In the genomic region with DNA sequence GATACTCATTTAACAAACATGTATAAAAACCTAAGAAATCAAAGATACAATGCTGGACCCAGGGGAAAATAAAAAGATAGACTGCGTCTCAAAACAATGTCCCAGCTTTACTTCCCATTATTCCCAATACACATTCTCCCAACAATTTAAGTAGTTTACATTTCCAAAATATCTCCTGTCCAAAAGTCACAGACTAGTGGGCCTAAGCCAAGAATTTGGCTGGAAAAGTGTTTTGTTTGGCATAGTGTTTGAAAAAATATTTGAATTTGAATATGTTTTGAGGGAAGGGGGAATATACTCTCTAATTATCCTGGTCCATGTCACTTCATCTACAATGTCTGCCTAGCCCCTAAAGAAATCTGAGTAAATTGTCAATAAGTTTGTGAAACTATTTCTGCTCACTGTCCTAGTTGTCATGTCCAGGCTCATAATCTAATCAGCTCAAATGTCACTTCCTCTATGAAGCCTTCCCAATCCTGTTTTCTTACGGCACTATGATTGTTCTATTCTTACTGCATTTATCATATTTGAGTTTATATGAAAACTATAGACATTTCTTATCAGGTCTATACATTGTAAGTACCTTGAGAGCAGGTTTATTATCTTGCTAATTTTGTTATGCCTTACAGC, we compare ENCODE assay signal across 26 cellular contexts.
DNase-seq lines count a peak whose midpoint lies in the region; FAIRE-seq and TF ChIP-seq lines count a peak whose summit lies in the region.
"Had no signal": no experiment of that assay in that cellular context is flagged by ENCODE, and none has a peak within 500 bp of the region (broad histone marks: within the 10 kb centered on the region; RNA-seq: fewer than 3 reads in every experiment).

No MANE protein-coding gene starts in this region.

- peak overlapping the region; percentile 88 for H3K27ac ChIP-seq in DOHH2 (ENCODE audit: low read depth, low read length)
- peak overlapping the region; percentile 76 to 87 for H3K27ac ChIP-seq in ascending aorta
- peak overlapping the region in 7 of 8 donors; percentile 41 to 71 (median 63) for H3K27ac ChIP-seq in spleen
- no peak overlapping the region for H3K27ac ChIP-seq in CD8-positive, alpha-beta memory T cell (ENCODE audit: low read depth, low read length)
- H3K27ac ChIP-seq: upper lobe of left lung, VCaP had no signal

- POLR2A ChIA-PET in CD8-positive, alpha-beta memory T cell (lab: Charles Lee): no interaction called here

- H3K4me3 Mint-ChIP-seq in CD8-positive, alpha-beta memory T cell: no peak overlapping the region
- H3K4me3 Mint-ChIP-seq: activated CD4-positive, alpha-beta memory T cell treated with anti-CD3 and anti-CD28 coated beads, Interleukin-2, amount 10 ng/mL, durations not matched to agents 7 days and 5 days; activated naive CD8-positive, alpha-beta T cell; activated T-cell treated with anti-CD3 and anti-CD28 coated beads, Interleukin-2, amount 50 U/mL, for 4 hours; CD4-positive, alpha-beta T cell had no signal

- no peaks in the 10 kb centered on the region for H3K9me2 ChIP-seq in DOHH2 (replicated peaks; ENCODE audit: control insufficient read depth, low read length)

- no peaks in the 10 kb centered on the region for H3K27me3 Mint-ChIP-seq in CD8-positive, alpha-beta memory T cell
- H3K27me3 Mint-ChIP-seq: activated CD4-positive, alpha-beta memory T cell treated with anti-CD3 and anti-CD28 coated beads, Interleukin-2, amount 10 ng/mL, durations not matched to agents 7 days and 5 days; activated naive CD8-positive, alpha-beta T cell; CD4-positive, alpha-beta T cell had no signal

- no peak for TF ChIP-seq POLR2A in spleen (IDR thresholded peaks at IDR 0.05)

- H3F3A ChIP-seq in DOHH2 (ENCODE audit: control insufficient read depth, insufficient read depth): peaks cover 22% of the 10 kb centered on the region

- intact Hi-C loops in ascending aorta (cut with DNase I) (loop anchor here (10.0 kb wide), 2 partner anchors 343 to 453 kb away; a partner anchor contains a TSS), spleen (cut with DNase I; ENCODE audit: low total_unique reads) (no loop called here)

- H3K27ac Mint-ChIP-seq in CD8-positive, alpha-beta memory T cell: peak overlapping the region in 1 of 8 donors; percentile 69
- H3K27ac Mint-ChIP-seq: activated CD4-positive, alpha-beta memory T cell treated with anti-CD3 and anti-CD28 coated beads, Interleukin-2, amount 10 ng/mL, durations not matched to agents 7 days and 5 days; activated naive CD8-positive, alpha-beta T cell; CD4-positive, alpha-beta T cell had no signal

- CTCF ChIA-PET in CD8-positive, alpha-beta memory T cell (lab: Charles Lee): interaction anchor here (0.9 kb wide), 1 partner anchor 10 kb away, joined by 3 read pairs; no protein-coding TSS in a partner anchor

- peak; percentile 33 for FAIRE-seq in islet of Langerhans (lab: Jason Lieb, UNC)
- FAIRE-seq: keratinocyte, RCC 7860 had no signal

- H3K4me1 ChIP-seq in DOHH2 (ENCODE audit: control insufficient read depth, low read length) (peaks cover 57% of the 10 kb centered on the region), ascending aorta (peaks cover 12 to 80% of the 10 kb centered on the region in 2 donors), spleen (peaks cover 6 to 54% (median 17%) of the 10 kb centered on the region in 6 donors)
- no peaks in the 10 kb centered on the region for H3K4me1 ChIP-seq in CD8-positive, alpha-beta memory T cell (ENCODE audit: insufficient read depth, low read length)
- H3K4me1 ChIP-seq: HAP-1 had no signal

- WGBS in spleen, 5 donors: 76 to 93% (median 78%) methylated on average over 2 of the region's 2 CpGs

- H3K9me3 Mint-ChIP-seq in CD8-positive, alpha-beta memory T cell: no peaks in the 10 kb centered on the region
- H3K9me3 Mint-ChIP-seq: activated CD4-positive, alpha-beta memory T cell treated with anti-CD3 and anti-CD28 coated beads, Interleukin-2, amount 10 ng/mL, durations not matched to agents 7 days and 5 days; activated T-cell treated with anti-CD3 and anti-CD28 coated beads, Interleukin-2, amount 50 U/mL, for 4 hours; CD4-positive, alpha-beta T cell had no signal

- no peaks in the 10 kb centered on the region for H4K20me1 ChIP-seq in DOHH2 (ENCODE audit: control insufficient read depth, insufficient read depth, low read depth, low read length)

- H3K4me3 ChIP-seq in DOHH2 (ENCODE audit: low read length) (peak overlapping the region; percentile 75), ascending aorta (no peak overlapping the region), spleen (no peak overlapping the region)
- no peak overlapping the region for H3K4me3 ChIP-seq in CD8-positive, alpha-beta memory T cell (ENCODE audit: low read length)
- H3K4me3 ChIP-seq: dorsolateral prefrontal cortex, HAP-1, upper lobe of left lung had no signal

- H3K36me3 ChIP-seq in DOHH2 (ENCODE audit: control insufficient read depth, low read length): peaks cover 33% of the 10 kb centered on the region
- H3K36me3 ChIP-seq in ascending aorta: peaks cover 8 to 20% of the 10 kb centered on the region in 2 donors
- peaks cover 0 to 77% (median 26%) of the 10 kb centered on the region in 6 donors for H3K36me3 ChIP-seq in spleen
- peaks cover 13% of the 10 kb centered on the region for H3K36me3 ChIP-seq in CD8-positive, alpha-beta memory T cell (ENCODE audit: insufficient read depth, low read length)

- H3K36me3 Mint-ChIP-seq in CD8-positive, alpha-beta memory T cell: peaks cover 0 to 70% (median 24%) of the 10 kb centered on the region in 3 donors

- H3K27me3 ChIP-seq in DOHH2 (ENCODE audit: control insufficient read depth, low read length): no peaks in the 10 kb centered on the region
- H3K27me3 ChIP-seq in ascending aorta: no peaks in the 10 kb centered on the region
- H3K27me3 ChIP-seq in spleen (replicated peaks in 1 of 7): no peaks in the 10 kb centered on the region
- no peaks in the 10 kb centered on the region for H3K27me3 ChIP-seq in CD8-positive, alpha-beta memory T cell (ENCODE audit: insufficient read depth, low read length, poor library complexity, severe bottlenecking)
- H3K27me3 ChIP-seq: dorsolateral prefrontal cortex, upper lobe of left lung had no signal

- no peaks in the 10 kb centered on the region for H3K4me1 Mint-ChIP-seq in CD8-positive, alpha-beta memory T cell

- peak overlapping the region; percentile 84 for H3K4me2 ChIP-seq in DOHH2 (ENCODE audit: low read length)

- DNase-seq in ascending aorta (ENCODE audit: low spot score in 2 of 2): no peak
- no peak for DNase-seq in spleen
- DNase-seq in medulla oblongata (ENCODE audit: extremely low spot score): no peak
- DNase-seq in CD8-positive, alpha-beta memory T cell: no peak
- DNase-seq in SK-N-DZ (ENCODE audit: low spot score): no peak
- no peak for DNase-seq in AG08395 (ENCODE audit: low spot score)
- DNase-seq: ACHN; activated CD4-positive, alpha-beta memory T cell treated with anti-CD3 and anti-CD28 coated beads, Interleukin-2, amount 10 ng/mL, durations not matched to agents 7 days and 5 days; activated T-cell treated with anti-CD3 and anti-CD28 coated beads, Interleukin-2, amount 50 U/mL, for 4 hours; CD4-positive, alpha-beta T cell; DMS79; dorsolateral prefrontal cortex; Kasumi-1; NCI-H1417; NCI-H748 treated with DMSO at 0.1 percent for 48 hours; stimulated activated CD4-positive, alpha-beta T cell treated with anti-CD3 and anti-CD28 coated beads, Interleukin-4, amount 100 ng/mL, for 24 hours; stimulated activated CD8-positive, alpha-beta memory T cell treated with anti-CD3 and anti-CD28 coated beads, Interleukin-4, amount 100 ng/mL, for 48 hours; T-helper 1 cell; upper lobe of left lung had no signal

- H3K9me3 ChIP-seq in DOHH2 (ENCODE audit: control insufficient read depth, insufficient read depth, low read length) (no peaks in the 10 kb centered on the region), ascending aorta (no peaks in the 10 kb centered on the region), spleen (no peaks in the 10 kb centered on the region)
- H3K9me3 ChIP-seq in CD8-positive, alpha-beta memory T cell (ENCODE audit: low read length): no peaks in the 10 kb centered on the region
- H3K9me3 ChIP-seq: HAP-1, upper lobe of left lung had no signal

- peaks cover 12% of the 10 kb centered on the region for H3K79me2 ChIP-seq in DOHH2 (ENCODE audit: control insufficient read depth, low read length)

- TF ChIP-seq CTCF in DOHH2 (IDR thresholded peaks at IDR 0.05; ENCODE audit: low read depth, low read length, poor library complexity, severe bottlenecking) (no peak), ascending aorta (IDR thresholded peaks at IDR 0.05) (no peak), spleen (IDR thresholded peaks at IDR 0.05 in 8 of 11, conservative IDR thresholded peaks at IDR 0.05 in 3 of 11) (no peak)
